ENCODE assay signal across 12 cellular contexts in the genomic region with DNA sequence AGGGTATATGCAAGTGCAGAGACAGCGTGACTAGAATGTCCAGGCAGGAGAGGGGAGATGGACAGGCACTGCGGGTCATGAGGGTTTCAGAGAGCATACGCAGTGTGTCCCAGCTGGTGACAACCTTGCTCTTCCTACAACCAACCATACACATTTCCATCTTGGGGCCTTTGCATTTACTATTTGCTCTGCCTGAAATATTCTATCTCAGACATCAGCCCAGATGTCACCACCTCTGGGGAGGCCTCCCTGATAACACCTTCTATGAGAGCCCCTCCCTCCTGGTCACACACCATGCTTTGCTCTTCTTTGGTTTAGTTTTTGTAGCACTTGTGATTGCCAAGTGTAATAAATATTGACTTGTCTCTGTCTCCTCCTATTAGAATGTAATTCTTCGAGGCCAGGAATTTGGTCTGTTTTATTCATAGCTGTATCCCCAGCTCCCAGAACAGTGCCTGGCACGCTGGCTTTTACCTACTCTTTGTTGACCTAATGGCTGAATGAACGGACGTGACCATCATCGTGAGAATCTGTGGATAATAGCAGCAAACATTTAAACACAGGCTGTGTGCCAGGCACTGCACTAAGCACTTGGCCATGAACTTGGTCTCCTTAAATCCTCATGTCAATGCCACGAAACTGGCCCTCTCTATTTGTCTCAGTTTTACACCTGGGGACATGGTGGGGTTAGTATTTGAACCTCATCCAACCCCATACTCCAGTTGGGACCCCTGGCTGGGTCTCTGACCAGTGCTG. TPM values are rescaled to one million over a fixed set of nuclear protein-coding genes. Genes with fewer than 3 reads are reported as not detected.
DNase-seq lines count a peak whose midpoint lies in the region; ATAC-seq, FAIRE-seq and TF ChIP-seq lines count a peak whose summit lies in the region.
"Had no signal": no experiment of that assay in that cellular context is flagged by ENCODE, and none has a peak within 500 bp of the region (broad histone marks: within the 10 kb centered on the region; RNA-seq: fewer than 3 reads in every experiment).

No MANE protein-coding gene starts in this region.

- peaks cover 65 to 72% of the 10 kb centered on the region in 2 donors for H3K4me1 Mint-ChIP-seq in natural killer cell treated with Interleukin-12 subunit alpha and Interleukin-12 subunit beta and Interleukin-15 and Interleukin-18, amount 100 ng/mL, for 72 hours (ENCODE audit: low read depth in 2 of 2)
- H3K4me1 Mint-ChIP-seq in type B pancreatic cell (ENCODE audit: unreplicated experiment) = no peaks in the 10 kb centered on the region

- no peak for TF ChIP-seq CTCF in NB4 (IDR thresholded peaks at IDR 0.05; ENCODE audit: low read depth, low read length)
- TF ChIP-seq CTCF in type B pancreatic cell (conservative IDR thresholded peaks at IDR 0.05) = no peak

- no peaks in the 10 kb centered on the region for H3K36me3 Mint-ChIP-seq in natural killer cell treated with Interleukin-12 subunit alpha and Interleukin-12 subunit beta and Interleukin-15 and Interleukin-18, amount 100 ng/mL, for 72 hours
- no peaks in the 10 kb centered on the region for H3K36me3 Mint-ChIP-seq in type B pancreatic cell

- DNase-seq in GM18507 (ENCODE audit: extremely low spot score, insufficient read length, low read depth) = no peak
- DNase-seq in NB4 (ENCODE audit: low read depth) = no peak
- no peak for DNase-seq in natural killer cell treated with Interleukin-12 subunit alpha and Interleukin-12 subunit beta and Interleukin-15 and Interleukin-18, amount 100 ng/mL, for 72 hours (ENCODE audit: low spot score)
- no peak for DNase-seq in type B pancreatic cell (ENCODE audit: extremely low spot score, unreplicated experiment)
- DNase-seq in NOMO-1 (lab: John Stamatoyannopoulos, UW; ENCODE audit: unreplicated experiment in 2 of 2) = no peak
- DNase-seq: GOT3, NCI-H1694, PC-3, retina had no signal

- H3K27ac Mint-ChIP-seq in natural killer cell treated with Interleukin-12 subunit alpha and Interleukin-12 subunit beta and Interleukin-15 and Interleukin-18, amount 100 ng/mL, for 72 hours = peak overlapping the region; percentile 90 to 93
- no peak overlapping the region for H3K27ac Mint-ChIP-seq in type B pancreatic cell

- no peak for TF ChIP-seq POLR2A in NB4 (IDR thresholded peaks at IDR 0.05; ENCODE audit: extremely low read depth, insufficient read length)

- H3K27me3 Mint-ChIP-seq in natural killer cell treated with Interleukin-12 subunit alpha and Interleukin-12 subunit beta and Interleukin-15 and Interleukin-18, amount 100 ng/mL, for 72 hours = no peaks in the 10 kb centered on the region
- H3K27me3 Mint-ChIP-seq in type B pancreatic cell = no peaks in the 10 kb centered on the region

- ATAC-seq in HG02642 (IDR thresholded peaks at IDR 0.05; ENCODE audit: poor library complexity, unreplicated experiment) (peak; percentile 8), GM21723 (IDR thresholded peaks at IDR 0.05; ENCODE audit: unreplicated experiment) (no peak)
- ATAC-seq in natural killer cell treated with Interleukin-12 subunit alpha and Interleukin-12 subunit beta and Interleukin-15 and Interleukin-18, amount 100 ng/mL, for 72 hours = peak in 1 of 2 donors; percentile 1

- peak overlapping the region; percentile 80 for H3K4me3 Mint-ChIP-seq in natural killer cell treated with Interleukin-12 subunit alpha and Interleukin-12 subunit beta and Interleukin-15 and Interleukin-18, amount 100 ng/mL, for 72 hours
- H3K4me3 Mint-ChIP-seq in type B pancreatic cell = no peak overlapping the region

- H3K4me3 ChIP-seq in NB4 (ENCODE audit: low read depth, low read length) = peak overlapping the region; percentile 57

- H3K9me3 Mint-ChIP-seq in natural killer cell treated with Interleukin-12 subunit alpha and Interleukin-12 subunit beta and Interleukin-15 and Interleukin-18, amount 100 ng/mL, for 72 hours = no peaks in the 10 kb centered on the region
- H3K9me3 Mint-ChIP-seq in type B pancreatic cell = no peaks in the 10 kb centered on the region

- FAIRE-seq in GM18507 (lab: Jason Lieb, UNC) = peak; percentile 59
- FAIRE-seq: TTC549 had no signal

RNA-seq across cellular contexts. Expression of a gene that starts 51.9 kb away (rescaled TPM):
- total RNA-seq in natural killer cell treated with Interleukin-12 subunit alpha and Interleukin-12 subunit beta and Interleukin-15 and Interleukin-18, amount 100 ng/mL, for 72 hours = 100 to 1,000 TPM in 1 of 2 donors, 10 to 100 TPM in 1; 73.4 to 101 TPM
- total RNA-seq in type B pancreatic cell (ENCODE audit: low replicate concordance) = 12.4 and 31.1 TPM in 2 replicates
